ENCODE assay signal across 19 cellular contexts in the genomic region with DNA sequence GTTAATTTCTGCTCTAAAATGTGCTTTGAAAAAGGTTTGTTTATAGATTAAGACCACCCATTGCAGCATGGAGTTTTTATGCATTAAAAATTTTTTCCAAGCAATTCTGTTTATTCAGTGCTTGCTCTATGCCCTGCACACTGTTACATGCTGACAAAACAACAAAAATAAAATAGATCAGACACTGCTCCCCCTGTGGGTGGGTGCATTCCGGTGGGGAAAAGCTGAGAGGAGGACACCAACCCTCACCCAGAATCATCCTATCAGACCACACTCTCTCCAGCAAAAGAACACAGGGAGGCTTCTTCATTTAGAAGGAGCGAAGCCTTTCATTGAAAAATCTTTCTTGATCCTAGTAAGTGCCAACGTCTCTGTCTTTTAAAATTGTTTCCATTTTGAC.
A peak's percentile ranks its signal among the peaks of the same experiment; 100 is the strongest.
DNase-seq lines count a peak whose midpoint lies in the region; ATAC-seq and TF ChIP-seq lines count a peak whose summit lies in the region.
"Had no signal": no experiment of that assay in that cellular context is flagged by ENCODE, and none has a peak within 500 bp of the region (broad histone marks: within the 10 kb centered on the region; RNA-seq: fewer than 3 reads in every experiment).

No MANE protein-coding gene starts in this region.

- ATAC-seq in gastrocnemius medialis (no peak), left lobe of liver (no peak)
- ATAC-seq in activated CD8-positive, alpha-beta memory T cell treated with anti-CD3 and anti-CD28 coated beads, Interleukin-2, amount 10 ng/mL, durations not matched to agents 7 days and 5 days = no peak
- ATAC-seq: PC-3 had no signal

- DNase-seq in GM23248 (no peak), endodermal cell (peak; percentile 49), osteocyte (ENCODE audit: extremely low spot score, unreplicated experiment) (no peak), gastrocnemius medialis (no peak), left lobe of liver (ENCODE audit: low spot score) (no peak)
- no peak for DNase-seq in activated CD8-positive, alpha-beta memory T cell treated with anti-CD3 and anti-CD28 coated beads, Interleukin-2, amount 10 ng/mL, durations not matched to agents 7 days and 5 days
- DNase-seq: DMS153, GF-D8, NCI-H1417 treated with DMSO at 0.1 percent for 48 hours, NCI-H187 treated with DMSO at 0.1 percent for 48 hours, NCI-H226, NCI-H524, NCI-H82, PC-3, RPMI8226, SHP77 treated with DMSO at 0.1 percent for 48 hours had no signal

- H3K27me3 Mint-ChIP-seq in endodermal cell (ENCODE audit: insufficient read depth) (no peaks in the 10 kb centered on the region), osteocyte (ENCODE audit: unreplicated experiment) (no peaks in the 10 kb centered on the region)
- no peaks in the 10 kb centered on the region for H3K27me3 Mint-ChIP-seq in activated CD8-positive, alpha-beta memory T cell treated with anti-CD3 and anti-CD28 coated beads, Interleukin-2, amount 10 ng/mL, durations not matched to agents 7 days and 5 days

- H3K36me3 Mint-ChIP-seq in endodermal cell (ENCODE audit: low read depth) = no peaks in the 10 kb centered on the region
- no peaks in the 10 kb centered on the region for H3K36me3 Mint-ChIP-seq in osteocyte (ENCODE audit: unreplicated experiment)
- H3K36me3 Mint-ChIP-seq in activated CD8-positive, alpha-beta memory T cell treated with anti-CD3 and anti-CD28 coated beads, Interleukin-2, amount 10 ng/mL, durations not matched to agents 7 days and 5 days = no peaks in the 10 kb centered on the region

- H3K9me2 ChIP-seq in GM23248 (ENCODE audit: insufficient read depth) = no peaks in the 10 kb centered on the region
- H3K9me2 ChIP-seq in OCI-LY1 (ENCODE audit: low read depth, low read length) = no peaks in the 10 kb centered on the region

- CTCF ChIA-PET in activated CD8-positive, alpha-beta memory T cell treated with anti-CD3 and anti-CD28 coated beads, Interleukin-2, amount 10 ng/mL, durations not matched to agents 7 days and 5 days (lab: Charles Lee) = no interaction called here

- in situ Hi-C loops in GM23248 (cut with MboI) = no loop called here
- in situ Hi-C loops in gastrocnemius medialis (cut with MboI; ENCODE audit: low sequenced_read_pairs in 4 of 4) = no loop called here

- H3F3A ChIP-seq in GM23248 (ENCODE audit: insufficient read depth) = peaks cover 3% of the 10 kb centered on the region; the same call in 1 of the 2 replicates
- no peaks in the 10 kb centered on the region for H3F3A ChIP-seq in OCI-LY1 (ENCODE audit: insufficient read depth, low read length)

- H2AFZ ChIP-seq in GM23248 = peak overlapping the region; percentile 66
- H2AFZ ChIP-seq in OCI-LY1 (ENCODE audit: low read length) = no peak overlapping the region

- no peaks in the 10 kb centered on the region for H3K9me3 ChIP-seq in GM23248 (ENCODE audit: low read depth)
- no peaks in the 10 kb centered on the region for H3K9me3 ChIP-seq in OCI-LY1 (ENCODE audit: low read length)
- no peaks in the 10 kb centered on the region for H3K9me3 ChIP-seq in endodermal cell (ENCODE audit: control insufficient read depth, low read length)
- no peaks in the 10 kb centered on the region for H3K9me3 ChIP-seq in gastrocnemius medialis

- H3K27ac Mint-ChIP-seq in endodermal cell (no peak overlapping the region), osteocyte (ENCODE audit: unreplicated experiment) (no peak overlapping the region)
- H3K27ac Mint-ChIP-seq in activated CD8-positive, alpha-beta memory T cell treated with anti-CD3 and anti-CD28 coated beads, Interleukin-2, amount 10 ng/mL, durations not matched to agents 7 days and 5 days = no peak overlapping the region

- H3K4me2 ChIP-seq in GM23248 (ENCODE audit: unreplicated experiment) (peak overlapping the region; percentile 86), OCI-LY1 (ENCODE audit: low read length) (no peak overlapping the region)

- no peak overlapping the region for H3K27ac ChIP-seq in GM23248
- H3K27ac ChIP-seq in OCI-LY1 (ENCODE audit: low read depth, low read length, poor library complexity, severe bottlenecking) = no peak overlapping the region
- H3K27ac ChIP-seq in endodermal cell (ENCODE audit: low read depth, low read length) = no peak overlapping the region
- no peak overlapping the region for H3K27ac ChIP-seq in gastrocnemius medialis
- H3K27ac ChIP-seq: C4-2B had no signal

- TF ChIP-seq CTCF in OCI-LY1 (IDR thresholded peaks at IDR 0.05; ENCODE audit: low read length) (peak; percentile 23; the same call in 1 of the 2 replicates), endodermal cell (conservative IDR thresholded peaks at IDR 0.05) (peak; percentile 51), osteocyte (IDR thresholded peaks at IDR 0.05) (peak; percentile 8), gastrocnemius medialis (IDR thresholded peaks at IDR 0.05 in 4 of 5, conservative IDR thresholded peaks at IDR 0.05 in 1 of 5) (no peak)

- no peaks in the 10 kb centered on the region for H3K36me3 ChIP-seq in GM23248 (ENCODE audit: low read depth)
- no peaks in the 10 kb centered on the region for H3K36me3 ChIP-seq in OCI-LY1 (ENCODE audit: insufficient read depth, low read length)
- no peaks in the 10 kb centered on the region for H3K36me3 ChIP-seq in endodermal cell (ENCODE audit: control insufficient read depth, insufficient read depth, low read length)
- no peaks in the 10 kb centered on the region for H3K36me3 ChIP-seq in gastrocnemius medialis

- no peaks in the 10 kb centered on the region for H3K9me3 Mint-ChIP-seq in endodermal cell
- H3K9me3 Mint-ChIP-seq in osteocyte (ENCODE audit: unreplicated experiment) = no peaks in the 10 kb centered on the region
- no peaks in the 10 kb centered on the region for H3K9me3 Mint-ChIP-seq in activated CD8-positive, alpha-beta memory T cell treated with anti-CD3 and anti-CD28 coated beads, Interleukin-2, amount 10 ng/mL, durations not matched to agents 7 days and 5 days (ENCODE audit: low read depth)

- no peak for TF ChIP-seq POLR2A in gastrocnemius medialis (IDR thresholded peaks at IDR 0.05)

- H3K4me3 ChIP-seq in GM23248 (0 out of 2 replicates have a peak overlapping the region, but pooled peaks have one; percentile 58), OCI-LY1 (ENCODE audit: low read depth, low read length, poor library complexity, severe bottlenecking) (no peak overlapping the region), endodermal cell (ENCODE audit: low read length) (no peak overlapping the region), gastrocnemius medialis (no peak overlapping the region)
- H3K4me3 ChIP-seq: K562 had no signal

- H3K79me2 ChIP-seq in GM23248 (ENCODE audit: insufficient read depth) = no peaks in the 10 kb centered on the region
- no peaks in the 10 kb centered on the region for H3K79me2 ChIP-seq in OCI-LY1 (ENCODE audit: insufficient read depth, low read length)

- WGBS in GM23248 (ENCODE audit: low coverage in 1 of 2, low lambda C conversion rate in 2 of 2, missing lambda C conversion rate in 2 of 2), 2 experiments = 13 to 20% methylated on average over 3 of the region's 3 CpGs
- WGBS in endodermal cell (ENCODE audit: insufficient coverage in 1 of 2, insufficient read length in 1 of 2), 2 experiments = 82 to 96% methylated on average over 2 to 3 of the region's 3 CpGs

- intact Hi-C loops in gastrocnemius medialis (cut with DNase I; ENCODE audit: low total_unique reads) = no loop called here

- no peaks in the 10 kb centered on the region for H3K27me3 ChIP-seq in GM23248 (replicated peaks; ENCODE audit: insufficient read depth)
- H3K27me3 ChIP-seq in OCI-LY1 (ENCODE audit: insufficient read depth, low read length) = no peaks in the 10 kb centered on the region
- no peaks in the 10 kb centered on the region for H3K27me3 ChIP-seq in endodermal cell (ENCODE audit: control insufficient read depth, insufficient read depth, low read length, poor library complexity, severe bottlenecking)
- H3K27me3 ChIP-seq in gastrocnemius medialis = no peaks in the 10 kb centered on the region

- H3K4me3 Mint-ChIP-seq in endodermal cell (no peak overlapping the region), osteocyte (ENCODE audit: unreplicated experiment) (no peak overlapping the region)
- H3K4me3 Mint-ChIP-seq in activated CD8-positive, alpha-beta memory T cell treated with anti-CD3 and anti-CD28 coated beads, Interleukin-2, amount 10 ng/mL, durations not matched to agents 7 days and 5 days = no peak overlapping the region

- no peaks in the 10 kb centered on the region for H4K20me1 ChIP-seq in GM23248 (ENCODE audit: insufficient read depth)
- H4K20me1 ChIP-seq in OCI-LY1 (ENCODE audit: insufficient read depth, low read length) = no peaks in the 10 kb centered on the region

- no peaks in the 10 kb centered on the region for H3K4me1 Mint-ChIP-seq in endodermal cell
- peaks cover 1% of the 10 kb centered on the region for H3K4me1 Mint-ChIP-seq in osteocyte (ENCODE audit: unreplicated experiment)
- H3K4me1 Mint-ChIP-seq in activated CD8-positive, alpha-beta memory T cell treated with anti-CD3 and anti-CD28 coated beads, Interleukin-2, amount 10 ng/mL, durations not matched to agents 7 days and 5 days = no peaks in the 10 kb centered on the region

- H3K4me1 ChIP-seq in GM23248 (ENCODE audit: insufficient read depth) (peaks cover 9% of the 10 kb centered on the region; the same call in 1 of the 2 replicates), OCI-LY1 (ENCODE audit: insufficient read depth, low read length, severe bottlenecking) (no peaks in the 10 kb centered on the region), endodermal cell (ENCODE audit: control insufficient read depth, insufficient read depth, low read length) (no peaks in the 10 kb centered on the region), gastrocnemius medialis (no peaks in the 10 kb centered on the region)

- H3K9ac ChIP-seq in GM23248 (no peak overlapping the region), OCI-LY1 (ENCODE audit: low read length) (no peak overlapping the region), endodermal cell (ENCODE audit: extremely low read depth, low read length, poor library complexity, severe bottlenecking) (no peak overlapping the region)

Comparison
In these comparisons a context has a peak if more than half of its experiments do, and no peak if none do; other contexts are left out.
1. CTCF ChIP-seq: peak in OCI-LY1 (single experiment), endodermal cell (single experiment) and osteocyte (single experiment); none in gastrocnemius medialis (0 of 5).